In genomic region chr20:59214619-59215547, GRCh38 we compare ENCODE assay signal across 25 cellular contexts. TPM values are rescaled to one million over a fixed set of nuclear protein-coding genes. Genes with fewer than 3 reads are reported as not detected.
"Had no signal": no experiment of that assay in that cellular context is flagged by ENCODE, and none has a peak within 500 bp of the region (broad histone marks: within the 10 kb centered on the region; RNA-seq: fewer than 3 reads in every experiment).

No MANE protein-coding gene starts in this region.

- H3K4me1 ChIP-seq: heart right ventricle, psoas muscle, thyroid gland had no signal

- H3K36me3 ChIP-seq: heart right ventricle, ovary, thyroid gland had no signal

- H3K27ac Mint-ChIP-seq: activated naive CD4-positive, alpha-beta T cell treated with anti-CD3 and anti-CD28 coated beads for 36 hours; activated naive CD8-positive, alpha-beta T cell treated with anti-CD3 and anti-CD28 coated beads, Interleukin-2, amount 10 ng/mL, durations not matched to agents 7 days and 5 days; stimulated activated naive CD8-positive, alpha-beta T cell treated with anti-CD3 and anti-CD28 coated beads, Interleukin-15, Interleukin-2, amounts not matched to agents 100 ng/mL and 50 ng/mL, for 24 hours; T-helper 2 cell treated with Interferon-gamma antibody and Interleukin-4, amounts not matched to agents 5 μg/mL and 100 μg/mL, for 36 hours; WTC11 had no signal

- H3K4me3 Mint-ChIP-seq: activated CD4-positive, alpha-beta memory T cell treated with anti-CD3 and anti-CD28 coated beads for 36 hours; activated naive CD4-positive, alpha-beta T cell treated with anti-CD3 and anti-CD28 coated beads for 36 hours; activated naive CD8-positive, alpha-beta T cell treated with anti-CD3 and anti-CD28 coated beads, Interleukin-2, amount 10 ng/mL, durations not matched to agents 7 days and 5 days; naive thymus-derived CD4-positive, alpha-beta T cell; stimulated activated naive CD8-positive, alpha-beta T cell treated with anti-CD3 and anti-CD28 coated beads, Interleukin-15, Interleukin-2, amounts not matched to agents 100 ng/mL and 50 ng/mL, for 24 hours; T-helper 2 cell treated with Interferon-gamma antibody and Interleukin-4, amounts not matched to agents 5 μg/mL and 100 μg/mL, for 36 hours; WTC11 had no signal

- H3K4me3 ChIP-seq: coronary artery, heart right ventricle, lung, ovary, psoas muscle, thyroid gland had no signal

- DNase-seq: activated CD4-positive, alpha-beta memory T cell treated with anti-CD3 and anti-CD28 coated beads for 36 hours; activated CD4-positive, alpha-beta T cell treated with anti-CD3 and anti-CD28 coated beads for 48 hours; activated effector memory CD4-positive, alpha-beta T cell treated with Interleukin-2 at 50 U/mL for 16 hours; activated naive CD4-positive, alpha-beta T cell treated with anti-CD3 and anti-CD28 coated beads for 36 hours; activated naive CD8-positive, alpha-beta T cell treated with anti-CD3 and anti-CD28 coated beads, Interleukin-2, amount 10 ng/mL, durations not matched to agents 7 days and 5 days; activated T-cell treated with anti-CD3 and anti-CD28 coated beads, Interleukin-2, amount 50 U/mL, for 48 hours; cerebellar nuclear complex; foreskin fibroblast; heart right ventricle; kidney; naive thymus-derived CD4-positive, alpha-beta T cell; ovary; psoas muscle; right cardiac atrium; stimulated activated CD4-positive, alpha-beta T cell treated with anti-CD3 and anti-CD28 coated beads, Interleukin-4, amount 100 ng/mL, for 24 hours; substantia nigra; thyroid gland had no signal

- H3K9me3 ChIP-seq: heart right ventricle, ovary, psoas muscle, thyroid gland had no signal

- H3K27me3 Mint-ChIP-seq: activated CD4-positive, alpha-beta memory T cell treated with anti-CD3 and anti-CD28 coated beads for 36 hours; activated naive CD8-positive, alpha-beta T cell treated with anti-CD3 and anti-CD28 coated beads, Interleukin-2, amount 10 ng/mL, durations not matched to agents 7 days and 5 days; naive thymus-derived CD4-positive, alpha-beta T cell; stimulated activated naive CD8-positive, alpha-beta T cell treated with anti-CD3 and anti-CD28 coated beads, Interleukin-15, Interleukin-2, amounts not matched to agents 100 ng/mL and 50 ng/mL, for 24 hours had no signal

- H3K27me3 ChIP-seq: ovary, thyroid gland had no signal

- H3K36me3 Mint-ChIP-seq: WTC11 had no signal

- ATAC-seq: heart right ventricle; left lobe of liver; naive thymus-derived CD4-positive, alpha-beta T cell; psoas muscle; right cardiac atrium; WTC11 had no signal

- H3K9me3 Mint-ChIP-seq: activated CD4-positive, alpha-beta memory T cell treated with anti-CD3 and anti-CD28 coated beads for 36 hours; activated naive CD4-positive, alpha-beta T cell treated with anti-CD3 and anti-CD28 coated beads for 36 hours; activated naive CD8-positive, alpha-beta T cell treated with anti-CD3 and anti-CD28 coated beads, Interleukin-2, amount 10 ng/mL, durations not matched to agents 7 days and 5 days; naive thymus-derived CD4-positive, alpha-beta T cell; stimulated activated naive CD8-positive, alpha-beta T cell treated with anti-CD3 and anti-CD28 coated beads, Interleukin-15, Interleukin-2, amounts not matched to agents 100 ng/mL and 50 ng/mL, for 24 hours; T-helper 2 cell treated with Interferon-gamma antibody and Interleukin-4, amounts not matched to agents 5 μg/mL and 100 μg/mL, for 36 hours; WTC11 had no signal

- H3K27ac ChIP-seq: coronary artery, heart right ventricle, ovary, psoas muscle, thyroid gland had no signal

RNA-seq across cellular contexts. Expression of gene ZNF831, which starts 51.3 kb away (rescaled TPM):
- total RNA-seq: epithelial cell of proximal tubule, fibroblast of lung had no signal
- polyA plus RNA-seq: fibroblast of lung had no signal
